In the genomic region with DNA sequence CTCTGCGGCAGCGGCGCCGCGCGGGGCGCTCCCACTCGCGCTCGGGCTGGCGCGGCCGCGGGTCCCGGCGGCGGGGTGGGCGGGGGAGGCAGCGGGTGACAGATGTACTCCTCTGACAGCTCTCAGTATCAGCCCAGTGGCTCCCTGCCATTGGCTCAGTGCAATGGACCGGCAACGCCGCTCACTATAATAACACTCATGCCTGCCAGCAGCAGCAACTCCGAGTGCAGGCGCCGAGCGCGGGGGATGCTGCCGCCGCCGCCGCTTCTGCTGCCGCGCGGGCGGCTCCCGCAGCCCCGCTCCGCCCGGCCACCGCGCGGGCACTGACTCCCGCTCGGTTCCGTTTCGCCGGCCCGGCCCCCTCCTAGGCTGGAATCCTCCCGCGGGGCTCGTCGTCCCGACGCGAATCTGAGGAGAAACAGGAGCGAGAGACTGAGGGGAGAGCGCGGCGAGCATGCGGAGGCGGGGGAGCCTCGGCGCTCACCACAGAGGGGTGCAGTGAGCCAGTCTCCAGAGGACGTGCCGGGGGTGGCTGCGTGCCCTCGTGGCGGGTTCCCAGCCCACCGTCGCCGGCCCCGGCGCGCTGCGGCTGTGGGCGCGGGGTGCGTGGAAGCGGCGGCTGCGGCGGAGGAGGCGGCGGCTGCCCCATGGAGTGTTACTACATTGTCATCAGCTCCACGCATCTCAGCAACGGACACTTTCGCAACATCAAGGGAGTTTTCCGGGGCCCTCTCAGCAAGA, we compare ENCODE assay signal across 8 cellular contexts. TPM values are rescaled to one million over a fixed set of nuclear protein-coding genes. Genes with fewer than 3 reads are reported as not detected.
DNase-seq lines count a peak whose midpoint lies in the region; ATAC-seq and TF ChIP-seq lines count a peak whose summit lies in the region.

TSS of gene ZNF804A (plus strand) at position 217 of the 741 bp plus-strand sequence. CDS start at position 648, 431 bp downstream.

- peaks cover 43% of the 10 kb centered on the region for H3K27me3 Mint-ChIP-seq in activated T-helper 1 cell treated with anti-CD3 and anti-CD28 coated beads, Interleukin-12 subunit alpha, Interleukin-12 subunit beta, Interleukin-2, Interleukin-4 antibody, amounts not matched to agents 30 ng/mL and 10 ng/mL and 1 ng/mL, durations not matched to agents 14 hours and 24 hours and 36 hours (ENCODE audit: insufficient read depth)
- H3K27me3 Mint-ChIP-seq in nephron progenitor cell (ENCODE audit: low read depth, poor library complexity), result peaks cover 33% of the 10 kb centered on the region

- H3K4me3 Mint-ChIP-seq in activated T-helper 1 cell treated with anti-CD3 and anti-CD28 coated beads, Interleukin-12 subunit alpha, Interleukin-12 subunit beta, Interleukin-2, Interleukin-4 antibody, amounts not matched to agents 30 ng/mL and 10 ng/mL and 1 ng/mL, durations not matched to agents 14 hours and 24 hours and 36 hours, result peak within 1 kb of the TSS; percentile 74
- H3K4me3 Mint-ChIP-seq in nephron progenitor cell, result peak within 1 kb of the TSS; percentile 94

- TF ChIP-seq CTCF in nephron progenitor cell (IDR thresholded peaks at IDR 0.05), result no peak

- peak within 1 kb of the TSS; percentile 61 for H3K27ac Mint-ChIP-seq in activated T-helper 1 cell treated with anti-CD3 and anti-CD28 coated beads, Interleukin-12 subunit alpha, Interleukin-12 subunit beta, Interleukin-2, Interleukin-4 antibody, amounts not matched to agents 30 ng/mL and 10 ng/mL and 1 ng/mL, durations not matched to agents 14 hours and 24 hours and 36 hours
- H3K27ac Mint-ChIP-seq in nephron progenitor cell, result no peak within 1 kb of the TSS

- H3K36me3 Mint-ChIP-seq in activated T-helper 1 cell treated with anti-CD3 and anti-CD28 coated beads, Interleukin-12 subunit alpha, Interleukin-12 subunit beta, Interleukin-2, Interleukin-4 antibody, amounts not matched to agents 30 ng/mL and 10 ng/mL and 1 ng/mL, durations not matched to agents 14 hours and 24 hours and 36 hours (ENCODE audit: low read depth), result no peaks in the 10 kb centered on the region
- H3K36me3 Mint-ChIP-seq in nephron progenitor cell (ENCODE audit: low read depth), result no peaks in the 10 kb centered on the region

- intact Hi-C loops in activated T-helper 1 cell treated with anti-CD3 and anti-CD28 coated beads, Interleukin-12 subunit alpha, Interleukin-12 subunit beta, Interleukin-2, Interleukin-4 antibody, amounts not matched to agents 30 ng/mL and 10 ng/mL and 1 ng/mL, durations not matched to agents 14 hours and 24 hours and 36 hours (cut with micrococcal nuclease), result no loop called here

- H3K9me3 Mint-ChIP-seq in activated T-helper 1 cell treated with anti-CD3 and anti-CD28 coated beads, Interleukin-12 subunit alpha, Interleukin-12 subunit beta, Interleukin-2, Interleukin-4 antibody, amounts not matched to agents 30 ng/mL and 10 ng/mL and 1 ng/mL, durations not matched to agents 14 hours and 24 hours and 36 hours, result no peaks in the 10 kb centered on the region
- no peaks in the 10 kb centered on the region for H3K9me3 Mint-ChIP-seq in nephron progenitor cell

- peaks cover 11% of the 10 kb centered on the region for H3K4me1 Mint-ChIP-seq in activated T-helper 1 cell treated with anti-CD3 and anti-CD28 coated beads, Interleukin-12 subunit alpha, Interleukin-12 subunit beta, Interleukin-2, Interleukin-4 antibody, amounts not matched to agents 30 ng/mL and 10 ng/mL and 1 ng/mL, durations not matched to agents 14 hours and 24 hours and 36 hours (ENCODE audit: low read depth)
- H3K4me1 Mint-ChIP-seq in nephron progenitor cell, result peaks cover 21% of the 10 kb centered on the region

- ATAC-seq in GM19035 (IDR thresholded peaks at IDR 0.05; ENCODE audit: unreplicated experiment), result peak; percentile 74
- ATAC-seq in HG03066 (IDR thresholded peaks at IDR 0.05; ENCODE audit: low read depth, unreplicated experiment), result peak; percentile 69

- DNase-seq in Caki2 (ENCODE audit: low read depth) (peak; percentile 52), NCI-H446 treated with DMSO at 0.1 percent for 48 hours (lab: John Stamatoyannopoulos, UW) (peak; percentile 90), germinal center (ENCODE audit: low spot score) (peak; percentile 85), nephron progenitor cell (peak; percentile 80), 8988T (no peak)
- no peak for DNase-seq in activated T-helper 1 cell treated with anti-CD3 and anti-CD28 coated beads, Interleukin-12 subunit alpha, Interleukin-12 subunit beta, Interleukin-2, Interleukin-4 antibody, amounts not matched to agents 30 ng/mL and 10 ng/mL and 1 ng/mL, durations not matched to agents 14 hours and 24 hours and 36 hours (ENCODE audit: low spot score)

- in situ Hi-C loops in Caki2 (cut with HindIII; ENCODE audit: low pct_unique_long_range_greater_than_20kb, low sequenced_read_pairs), result no loop called here

RNA-seq across cellular contexts. Expression of gene ZNF804A, which starts in this region (rescaled TPM):
- total RNA-seq in Caki2 (2014; rRNA removed; shearing (Covaris generic); ENCODE audit: low replicate concordance), result not detected in 2 replicates
- total RNA-seq in activated T-helper 1 cell treated with anti-CD3 and anti-CD28 coated beads, Interleukin-12 subunit alpha, Interleukin-12 subunit beta, Interleukin-2, Interleukin-4 antibody, amounts not matched to agents 30 ng/mL and 10 ng/mL and 1 ng/mL, durations not matched to agents 14 hours and 24 hours and 36 hours, result 0.05 TPM in 1 of 2 replicates, not detected in the other

Comparison
In these comparisons a context has a peak if more than half of its experiments do, and no peak if none do; other contexts are left out.
1. Peak in DNase-seq in Caki2; RNA of the gene not detected or under 1 TPM.
2. DNase-seq: peak in NCI-H446 treated with DMSO at 0.1 percent for 48 hours (single experiment), germinal center (single experiment) and nephron progenitor cell (single experiment); none in activated T-helper 1 cell treated with anti-CD3 and anti-CD28 coated beads, Interleukin-12 subunit alpha, Interleukin-12 subunit beta, Interleukin-2, Interleukin-4 antibody, amounts not matched to agents 30 ng/mL and 10 ng/mL and 1 ng/mL, durations not matched to agents 14 hours and 24 hours and 36 hours (single experiment) and 8988T (single experiment).